In the genomic region with DNA sequence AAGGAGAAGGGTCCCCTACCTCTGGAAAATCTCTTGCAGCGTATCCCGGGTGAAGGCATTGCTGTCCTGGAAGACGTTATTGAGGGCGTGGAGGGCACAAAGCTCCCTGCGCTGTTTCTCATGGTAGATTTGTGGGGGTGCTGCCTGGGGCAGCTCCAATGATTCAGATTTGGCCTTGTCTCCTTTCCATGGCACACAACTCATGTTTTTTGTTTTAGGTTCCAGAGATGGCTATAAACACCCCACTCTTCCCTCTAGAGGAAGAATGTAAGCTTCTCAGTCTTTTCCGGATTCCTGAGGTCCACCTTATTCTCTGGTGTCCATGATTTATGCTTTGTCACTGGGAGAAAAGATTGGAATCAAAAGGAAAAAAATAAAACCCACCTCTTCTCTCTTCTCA, we compare ENCODE assay signal across 6 cellular contexts. TPM values are rescaled to one million over a fixed set of nuclear protein-coding genes. Genes with fewer than 3 reads are reported as not detected.
DNase-seq lines count a peak whose midpoint lies in the region; ATAC-seq and TF ChIP-seq lines count a peak whose summit lies in the region.

No MANE protein-coding gene starts in this region.

- no peak for TF ChIP-seq EP300 in upper lobe of left lung (IDR thresholded peaks at IDR 0.05)

- H3K9me3 ChIP-seq in BE2C (no peaks in the 10 kb centered on the region), upper lobe of left lung (no peaks in the 10 kb centered on the region)

- TF ChIP-seq CTCF in BE2C (IDR thresholded peaks at IDR 0.05; ENCODE audit: low read depth, low read length) (no peak), RWPE1 (conservative IDR thresholded peaks at IDR 0.05; ENCODE audit: low read depth) (no peak), upper lobe of left lung (IDR thresholded peaks at IDR 0.05) (no peak)

- POLR2A ChIA-PET in RWPE1 (lab: Yijun Ruan, JAX; ENCODE audit: low non-redundant PET), result interaction anchor here (0.6 to 0.9 kb wide), 2 partner anchors 18 to 47 kb away, joined by 4 read pairs; a partner anchor contains a TSS

- peak overlapping the region; percentile 80 for H3K4me3 ChIP-seq in BE2C (ENCODE audit: low read depth, low read length)
- peak overlapping the region; percentile 83 for H3K4me3 ChIP-seq in iPS-11a (ENCODE audit: low read depth, low read length)
- H3K4me3 ChIP-seq in upper lobe of left lung, result peak overlapping the region; percentile 51 to 65 (median 62)

- H3K27ac ChIP-seq in RWPE1 (peak overlapping the region; percentile 90), upper lobe of left lung (peak overlapping the region; percentile 97 to 99 (median 98))

- no peak for ATAC-seq in upper lobe of left lung (ENCODE audit: low FRiP score in 2 of 2)
- ATAC-seq in GM18909 (IDR thresholded peaks at IDR 0.05; ENCODE audit: poor library complexity, unreplicated experiment), result no peak

- no peak for DNase-seq in BE2C
- DNase-seq in RWPE1 (ENCODE audit: low spot score), result no peak
- no peak for DNase-seq in upper lobe of left lung
- no peak for DNase-seq in activated effector memory CD4-positive, alpha-beta T cell treated with Interleukin-2 at 50 U/mL for 16 hours

- 26 to 28% methylated on average over 6 of the region's 6 CpGs for WGBS in upper lobe of left lung, 2 donors

- H3K4me1 ChIP-seq in BE2C (peaks cover 6% of the 10 kb centered on the region), upper lobe of left lung (peaks cover 53 to 60% (median 56%) of the 10 kb centered on the region in 4 donors)

- CTCF ChIA-PET in RWPE1 (lab: Yijun Ruan, JAX), result interaction anchor here (0.9 to 2.0 kb wide), 2 partner anchors 18 to 34 kb away, joined by 3 to 7 read pairs; a partner anchor contains a TSS

- H3K36me3 ChIP-seq in BE2C (no peaks in the 10 kb centered on the region; the same call in 1 of the 2 replicates), upper lobe of left lung (peaks cover 0 to 3% (median 0%) of the 10 kb centered on the region in 4 donors)

- no peaks in the 10 kb centered on the region for H3K27me3 ChIP-seq in BE2C
- no peaks in the 10 kb centered on the region for H3K27me3 ChIP-seq in upper lobe of left lung

- TF ChIP-seq POLR2A in upper lobe of left lung (IDR thresholded peaks at IDR 0.05), result no peak

RNA-seq across cellular contexts. Expression of a gene that starts 1.0 kb away (rescaled TPM):
- 57.1 TPM for polyA plus RNA-seq in BE2C (2012; ENCODE audit: insufficient read depth, insufficient read length, low read depth)
- 10 to 100 TPM; 47.1 to 84.8 (median 67.3) TPM for total RNA-seq in upper lobe of left lung

RNA-seq across cellular contexts. Expression of a gene that starts 6.0 kb away (rescaled TPM):
- polyA plus RNA-seq in BE2C (2012; ENCODE audit: insufficient read depth, insufficient read length, low read depth), result 60.1 TPM
- total RNA-seq in upper lobe of left lung, result 100 to 1,000 TPM in 2 of 6 donors, 10 to 100 TPM in 4; 57.9 to 176 (median 73.6) TPM

RNA-seq across cellular contexts. Expression of a gene that starts 18.0 kb away (rescaled TPM):
- 243 TPM for polyA plus RNA-seq in BE2C (2012; ENCODE audit: insufficient read depth, insufficient read length, low read depth)
- total RNA-seq in upper lobe of left lung, result 10 to 100 TPM in 5 of 6 donors, 1 to 10 TPM in 1; 9.4 to 60.3 (median 24.1) TPM

RNA-seq across cellular contexts. Expression of a gene that starts 43.3 kb away (rescaled TPM):
- 25.6 TPM for polyA plus RNA-seq in BE2C (2012; ENCODE audit: insufficient read depth, insufficient read length, low read depth)
- 10 to 100 TPM; 15.8 to 30.3 (median 23.5) TPM for total RNA-seq in upper lobe of left lung

RNA-seq across cellular contexts. Expression of a gene that starts 43.6 kb away (rescaled TPM):
- polyA plus RNA-seq in BE2C (2012; ENCODE audit: insufficient read depth, insufficient read length, low read depth), result 0.54 TPM
- 10 to 100 TPM in 3 of 6 donors, 1 to 10 TPM in 2, under 1 TPM in 1; 0.49 to 21.3 (median 8.3) TPM for total RNA-seq in upper lobe of left lung
